ENCODE assay signal across 27 cellular contexts in the genomic region with DNA sequence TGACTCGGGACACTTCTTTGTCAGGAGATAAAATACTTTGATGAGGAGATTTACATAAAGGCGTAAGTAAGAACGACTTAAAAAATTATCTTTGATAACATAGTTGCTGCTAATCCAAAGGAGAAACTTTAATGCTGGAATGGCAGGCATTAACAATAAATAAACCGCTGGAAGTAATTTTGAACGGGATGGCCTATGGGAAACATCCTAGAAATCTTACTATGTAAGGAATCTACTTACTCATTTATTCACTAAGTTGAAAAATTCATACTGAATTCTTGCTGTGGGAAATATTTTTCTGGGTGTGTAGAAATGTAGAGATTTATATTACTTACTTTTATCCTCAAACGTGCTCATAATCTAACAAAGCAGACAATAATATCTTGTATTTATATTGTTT.
"Had no signal": no experiment of that assay in that cellular context is flagged by ENCODE, and none has a peak within 500 bp of the region (broad histone marks: within the 10 kb centered on the region; RNA-seq: fewer than 3 reads in every experiment).

No MANE protein-coding gene starts in this region.

- H3K36me3 Mint-ChIP-seq: stimulated activated effector memory CD8-positive, alpha-beta T cell treated with anti-CD3 and anti-CD28 coated beads, Interleukin-12 subunit alpha, Interleukin-12 subunit beta, amount 100 ng/mL, for 72 hours; stimulated activated memory B cell treated with anti-CD40 and anti-IgM and Interleukin-4, amounts not matched to agents 10 μg/mL and 1 μg/mL and 100 μg/mL, for 72 hours; stimulated activated naive B cell treated with anti-CD40 and anti-IgM and Interleukin-4, amounts not matched to agents 10 μg/mL and 1 μg/mL and 100 μg/mL, for 72 hours; type B pancreatic cell had no signal

- H3K27ac ChIP-seq: stomach, suprapubic skin, testis, thoracic aorta, thyroid gland, tibial artery, tibial nerve, transverse colon, upper lobe of left lung, upper lobe of right lung, uterus, vagina had no signal

- DNase-seq: stimulated activated CD4-positive, alpha-beta T cell treated with anti-CD3 and anti-CD28 coated beads, Interleukin-2, amount 100 ng/mL, for 48 hours; stimulated activated CD4-positive, alpha-beta T cell treated with anti-CD3 and anti-CD28 coated beads, Interleukin-4, amount 100 ng/mL, for 1 hour; stimulated activated CD4-positive, alpha-beta T cell treated with anti-CD3 and anti-CD28 coated beads, Interleukin-4, amount 100 ng/mL, for 24 hours; stimulated activated CD4-positive, alpha-beta T cell treated with anti-CD3 and anti-CD28 coated beads, Interleukin-4, amount 100 ng/mL, for 4 hours; stimulated activated CD8-positive, alpha-beta memory T cell treated with anti-CD3 and anti-CD28 coated beads, Interleukin-4, amount 100 ng/mL, for 48 hours; stimulated activated naive B cell treated with anti-CD40 and anti-IgM and Interleukin-4, amounts not matched to agents 10 μg/mL and 1 μg/mL and 100 μg/mL, for 72 hours; stimulated activated naive CD4-positive, alpha-beta T cell; stimulated activated naive CD4-positive, alpha-beta T cell treated with Interleukin-2 at 50 U/mL for 16 hours; stimulated activated naive CD8-positive, alpha-beta T cell treated with anti-CD3 and anti-CD28 coated beads, Interleukin-15, amount 100 ng/mL, for 72 hours; stimulated activated naive CD8-positive, alpha-beta T cell treated with anti-CD3 and anti-CD28 coated beads, Interleukin-15, Interleukin-2, amounts not matched to agents 100 U/mL and 50 U/mL, for 24 hours; stomach; substantia nigra; testis; thyroid gland; tibial artery; transverse colon; upper lobe of left lung; upper lobe of right lung; uterus had no signal

- H3K27ac Mint-ChIP-seq: stimulated activated effector memory CD8-positive, alpha-beta T cell treated with anti-CD3 and anti-CD28 coated beads, Interleukin-12 subunit alpha, Interleukin-12 subunit beta, amount 100 ng/mL, for 72 hours; stimulated activated memory B cell treated with anti-CD40 and anti-IgM and Interleukin-4, amounts not matched to agents 10 μg/mL and 1 μg/mL and 100 μg/mL, for 72 hours; stimulated activated naive B cell treated with anti-CD40 and anti-IgM and Interleukin-4, amounts not matched to agents 10 μg/mL and 1 μg/mL and 100 μg/mL, for 72 hours; stimulated activated naive CD8-positive, alpha-beta T cell treated with anti-CD3 and anti-CD28 coated beads, Interleukin-15, amount 100 ng/mL, for 72 hours; stimulated activated naive CD8-positive, alpha-beta T cell treated with anti-CD3 and anti-CD28 coated beads, Interleukin-15, Interleukin-2, amounts not matched to agents 100 ng/mL and 50 ng/mL, for 24 hours; type B pancreatic cell had no signal

- H3K4me1 Mint-ChIP-seq: stimulated activated effector memory CD8-positive, alpha-beta T cell treated with anti-CD3 and anti-CD28 coated beads, Interleukin-12 subunit alpha, Interleukin-12 subunit beta, amount 100 ng/mL, for 72 hours; stimulated activated memory B cell treated with anti-CD40 and anti-IgM and Interleukin-4, amounts not matched to agents 10 μg/mL and 1 μg/mL and 100 μg/mL, for 72 hours; stimulated activated naive B cell treated with anti-CD40 and anti-IgM and Interleukin-4, amounts not matched to agents 10 μg/mL and 1 μg/mL and 100 μg/mL, for 72 hours; stimulated activated naive CD8-positive, alpha-beta T cell treated with anti-CD3 and anti-CD28 coated beads, Interleukin-15, amount 100 ng/mL, for 72 hours had no signal

- H3K4me1 ChIP-seq: stomach, suprapubic skin, testis, thyroid gland, tibial artery, tibial nerve, transverse colon, upper lobe of left lung, upper lobe of right lung, uterus, vagina had no signal

- H3K9me3 ChIP-seq: stomach, suprapubic skin, testis, thoracic aorta, thyroid gland, tibial artery, tibial nerve, transverse colon, upper lobe of left lung, upper lobe of right lung, uterus, vagina had no signal

- H3K36me3 ChIP-seq: stomach, suprapubic skin, thoracic aorta, thyroid gland, tibial artery, tibial nerve, transverse colon, upper lobe of left lung, upper lobe of right lung, uterus, vagina had no signal

- H3K9me3 Mint-ChIP-seq: type B pancreatic cell had no signal

- H3K27me3 ChIP-seq: stomach, suprapubic skin, testis, thyroid gland, tibial artery, tibial nerve, transverse colon, upper lobe of left lung, upper lobe of right lung, uterus, vagina had no signal

- H3K4me3 ChIP-seq: stomach, suprapubic skin, testis, thoracic aorta, thyroid gland, tibial artery, tibial nerve, transverse colon, upper lobe of left lung, upper lobe of right lung, uterus, vagina had no signal

- H3K27me3 Mint-ChIP-seq: stimulated activated memory B cell treated with anti-CD40 and anti-IgM and Interleukin-4, amounts not matched to agents 10 μg/mL and 1 μg/mL and 100 μg/mL, for 72 hours; stimulated activated naive B cell treated with anti-CD40 and anti-IgM and Interleukin-4, amounts not matched to agents 10 μg/mL and 1 μg/mL and 100 μg/mL, for 72 hours; stimulated activated naive CD8-positive, alpha-beta T cell treated with anti-CD3 and anti-CD28 coated beads, Interleukin-15, amount 100 ng/mL, for 72 hours; stimulated activated naive CD8-positive, alpha-beta T cell treated with anti-CD3 and anti-CD28 coated beads, Interleukin-15, Interleukin-2, amounts not matched to agents 100 ng/mL and 50 ng/mL, for 24 hours; type B pancreatic cell had no signal

- H3K4me3 Mint-ChIP-seq: stimulated activated effector memory CD8-positive, alpha-beta T cell treated with anti-CD3 and anti-CD28 coated beads, Interleukin-12 subunit alpha, Interleukin-12 subunit beta, amount 100 ng/mL, for 72 hours; stimulated activated memory B cell treated with anti-CD40 and anti-IgM and Interleukin-4, amounts not matched to agents 10 μg/mL and 1 μg/mL and 100 μg/mL, for 72 hours; stimulated activated naive B cell treated with anti-CD40 and anti-IgM and Interleukin-4, amounts not matched to agents 10 μg/mL and 1 μg/mL and 100 μg/mL, for 72 hours; stimulated activated naive CD8-positive, alpha-beta T cell treated with anti-CD3 and anti-CD28 coated beads, Interleukin-15, amount 100 ng/mL, for 72 hours; stimulated activated naive CD8-positive, alpha-beta T cell treated with anti-CD3 and anti-CD28 coated beads, Interleukin-15, Interleukin-2, amounts not matched to agents 100 ng/mL and 50 ng/mL, for 24 hours; type B pancreatic cell had no signal
